Comparison of ENCODE assay signal across 20 cellular contexts in genomic region chr4:158912390-158913175, GRCh38.
"Had no signal": no experiment of that assay in that cellular context is flagged by ENCODE, and none has a peak within 500 bp of the region (broad histone marks: within the 10 kb centered on the region; RNA-seq: fewer than 3 reads in every experiment).

No MANE protein-coding gene starts in this region.

- H3K4me3 ChIP-seq: ascending aorta, left lung, ovary, skin epidermis, stomach, thoracic aorta had no signal

- H3K27ac ChIP-seq: ascending aorta, left lung, ovary, skin epidermis, stomach, WERI-Rb-1 had no signal

- H3K9me3 ChIP-seq: ascending aorta, left lung, ovary, stomach, thoracic aorta had no signal

- H3K4me1 Mint-ChIP-seq: activated naive CD8-positive, alpha-beta T cell treated with anti-CD3 and anti-CD28 coated beads, Interleukin-2, amount 10 ng/mL, durations not matched to agents 7 days and 5 days; T-cell had no signal

- H3K27me3 ChIP-seq: ascending aorta, left lung, ovary, stomach had no signal

- H3K36me3 Mint-ChIP-seq: natural killer cell treated with Interleukin-12 subunit alpha and Interleukin-12 subunit beta and Interleukin-15 and Interleukin-18, amount 100 ng/mL, for 72 hours; T-cell had no signal

- H3K4me1 ChIP-seq: left lung had no signal

- H3K27ac Mint-ChIP-seq: activated CD4-positive, alpha-beta memory T cell treated with anti-CD3 and anti-CD28 coated beads, Interleukin-2, amount 10 ng/mL, durations not matched to agents 7 days and 5 days; activated CD4-positive, alpha-beta T cell treated with anti-CD3 and anti-CD28 coated beads for 36 hours; activated naive CD8-positive, alpha-beta T cell treated with anti-CD3 and anti-CD28 coated beads, Interleukin-2, amount 10 ng/mL, durations not matched to agents 7 days and 5 days; natural killer cell treated with Interleukin-12 subunit alpha and Interleukin-12 subunit beta and Interleukin-15 and Interleukin-18, amount 100 ng/mL, for 72 hours; T-cell had no signal

- DNase-seq: activated CD4-positive, alpha-beta memory T cell treated with anti-CD3 and anti-CD28 coated beads, Interleukin-2, amount 10 ng/mL, durations not matched to agents 7 days and 5 days; activated CD4-positive, alpha-beta T cell treated with anti-CD3 and anti-CD28 coated beads for 36 hours; activated CD8-positive, alpha-beta memory T cell treated with anti-CD3 and anti-CD28 coated beads, Interleukin-2, amount 50 U/mL, for 4 hours; activated naive CD8-positive, alpha-beta T cell treated with anti-CD3 and anti-CD28 coated beads, Interleukin-2, amount 10 ng/mL, durations not matched to agents 7 days and 5 days; cortex of kidney; effector CD8-positive, alpha-beta T cell; foreskin melanocyte; head of caudate nucleus; left lung; mesenchymal stem cell; ovary; retina; stomach; T-cell; T1000; WERI-Rb-1 had no signal

- H3K36me3 ChIP-seq: ascending aorta, left lung, ovary, thoracic aorta, WERI-Rb-1 had no signal

- H3K4me3 Mint-ChIP-seq: activated CD4-positive, alpha-beta memory T cell treated with anti-CD3 and anti-CD28 coated beads, Interleukin-2, amount 10 ng/mL, durations not matched to agents 7 days and 5 days; activated CD4-positive, alpha-beta T cell treated with anti-CD3 and anti-CD28 coated beads for 36 hours; activated naive CD8-positive, alpha-beta T cell treated with anti-CD3 and anti-CD28 coated beads, Interleukin-2, amount 10 ng/mL, durations not matched to agents 7 days and 5 days; natural killer cell treated with Interleukin-12 subunit alpha and Interleukin-12 subunit beta and Interleukin-15 and Interleukin-18, amount 100 ng/mL, for 72 hours; T-cell had no signal

- H3K9me3 Mint-ChIP-seq: activated CD4-positive, alpha-beta memory T cell treated with anti-CD3 and anti-CD28 coated beads, Interleukin-2, amount 10 ng/mL, durations not matched to agents 7 days and 5 days; activated naive CD8-positive, alpha-beta T cell treated with anti-CD3 and anti-CD28 coated beads, Interleukin-2, amount 10 ng/mL, durations not matched to agents 7 days and 5 days; natural killer cell treated with Interleukin-12 subunit alpha and Interleukin-12 subunit beta and Interleukin-15 and Interleukin-18, amount 100 ng/mL, for 72 hours; T-cell had no signal

- H3K27me3 Mint-ChIP-seq: activated CD4-positive, alpha-beta memory T cell treated with anti-CD3 and anti-CD28 coated beads, Interleukin-2, amount 10 ng/mL, durations not matched to agents 7 days and 5 days; activated CD4-positive, alpha-beta T cell treated with anti-CD3 and anti-CD28 coated beads for 36 hours; activated naive CD8-positive, alpha-beta T cell treated with anti-CD3 and anti-CD28 coated beads, Interleukin-2, amount 10 ng/mL, durations not matched to agents 7 days and 5 days; natural killer cell treated with Interleukin-12 subunit alpha and Interleukin-12 subunit beta and Interleukin-15 and Interleukin-18, amount 100 ng/mL, for 72 hours; T-cell had no signal
